ENCODE assay signal across 8 cellular contexts in genomic region chr9:73565833-73566465, GRCh38.
A peak's percentile ranks its signal among the peaks of the same experiment; 100 is the strongest.
DNase-seq lines count a peak whose midpoint lies in the region; ATAC-seq and TF ChIP-seq lines count a peak whose summit lies in the region.

No MANE protein-coding gene starts in this region.

- CTCF ChIA-PET in naive thymus-derived CD4-positive, alpha-beta T cell (lab: Charles Lee) = no interaction called here

- TF ChIP-seq CTCF in cardiac fibroblast (IDR thresholded peaks at IDR 0.05; ENCODE audit: low read depth, low read length) (peak; percentile 2), upper lobe of left lung (IDR thresholded peaks at IDR 0.05) (no peak)

- H3K36me3 ChIP-seq in Karpas-422 (ENCODE audit: insufficient read depth, low read length) (no peaks in the 10 kb centered on the region), upper lobe of left lung (no peaks in the 10 kb centered on the region)
- H3K36me3 ChIP-seq in naive thymus-derived CD4-positive, alpha-beta T cell (ENCODE audit: control insufficient read depth in 2 of 3, insufficient read depth in 3 of 3, low read length in 3 of 3) = no peaks in the 10 kb centered on the region

- no peaks in the 10 kb centered on the region for H3K4me1 Mint-ChIP-seq in naive thymus-derived CD4-positive, alpha-beta T cell

- no peaks in the 10 kb centered on the region for H3K27me3 Mint-ChIP-seq in naive thymus-derived CD4-positive, alpha-beta T cell

- DNase-seq in G401 (ENCODE audit: low spot score) = peak; percentile 9
- DNase-seq in Karpas-422 = peak; percentile 43
- peak; percentile 0 to 62 for DNase-seq in cardiac fibroblast (ENCODE audit: low read depth in 2 of 2)
- DNase-seq in myocyte (ENCODE audit: low read depth) = peak; percentile 45
- no peak for DNase-seq in naive thymus-derived CD4-positive, alpha-beta T cell
- no peak for DNase-seq in NCI-H524 treated with DMSO at 0.1 percent for 48 hours (lab: John Stamatoyannopoulos, UW)
- DNase-seq in upper lobe of left lung = no peak

- no peak for TF ChIP-seq POLR2A in upper lobe of left lung (IDR thresholded peaks at IDR 0.05)

- TF ChIP-seq EP300 in upper lobe of left lung (IDR thresholded peaks at IDR 0.05) = no peak

- H3K9me3 ChIP-seq in Karpas-422 (ENCODE audit: low read length) = no peaks in the 10 kb centered on the region; the same call in 1 of the 2 replicates
- H3K9me3 ChIP-seq in naive thymus-derived CD4-positive, alpha-beta T cell (ENCODE audit: control insufficient read depth in 2 of 3, low read length in 3 of 3) = no peaks in the 10 kb centered on the region
- no peaks in the 10 kb centered on the region for H3K9me3 ChIP-seq in upper lobe of left lung

- no peak overlapping the region for H3K27ac Mint-ChIP-seq in naive thymus-derived CD4-positive, alpha-beta T cell

- H3K9me3 Mint-ChIP-seq in naive thymus-derived CD4-positive, alpha-beta T cell = peaks cover 0 to 16% (median 0%) of the 10 kb centered on the region in 11 donors

- no peaks in the 10 kb centered on the region for H3K4me1 ChIP-seq in Karpas-422 (ENCODE audit: low read length)
- H3K4me1 ChIP-seq in naive thymus-derived CD4-positive, alpha-beta T cell (ENCODE audit: control insufficient read depth in 2 of 2, insufficient read depth in 2 of 2, low read length in 2 of 2) = no peaks in the 10 kb centered on the region
- no peaks in the 10 kb centered on the region for H3K4me1 ChIP-seq in upper lobe of left lung

- no peak overlapping the region for H3K4me3 ChIP-seq in Karpas-422 (ENCODE audit: low read length)
- no peak overlapping the region for H3K4me3 ChIP-seq in cardiac fibroblast (replicated peaks in 1 of 2; ENCODE audit: low read depth in 2 of 2, low read length in 2 of 2)
- H3K4me3 ChIP-seq in naive thymus-derived CD4-positive, alpha-beta T cell (ENCODE audit: low read length) = no peak overlapping the region
- H3K4me3 ChIP-seq in upper lobe of left lung = no peak overlapping the region

- intact Hi-C loops in naive thymus-derived CD4-positive, alpha-beta T cell (cut with micrococcal nuclease) = no loop called here

- H3K27ac ChIP-seq in Karpas-422 (ENCODE audit: low read length) (no peak overlapping the region), upper lobe of left lung (no peak overlapping the region)
- no peak overlapping the region for H3K27ac ChIP-seq in naive thymus-derived CD4-positive, alpha-beta T cell (ENCODE audit: low read depth, low read length)

- H3K9me2 ChIP-seq in Karpas-422 (replicated peaks; ENCODE audit: insufficient read depth, low read length) = no peaks in the 10 kb centered on the region

- POLR2A ChIA-PET in naive thymus-derived CD4-positive, alpha-beta T cell (lab: Charles Lee) = no interaction called here

- no peak for ATAC-seq in naive thymus-derived CD4-positive, alpha-beta T cell
- ATAC-seq in GM18858 (IDR thresholded peaks at IDR 0.05; ENCODE audit: unreplicated experiment) = no peak
- no peak for ATAC-seq in upper lobe of left lung (ENCODE audit: low FRiP score in 2 of 2)

- H3K9ac ChIP-seq in Karpas-422 (ENCODE audit: low read length) = no peak overlapping the region

- H4K20me1 ChIP-seq in Karpas-422 (ENCODE audit: insufficient read depth, low read depth, low read length) = no peaks in the 10 kb centered on the region

- no peak overlapping the region for H2AFZ ChIP-seq in Karpas-422 (ENCODE audit: low read length)

- no peaks in the 10 kb centered on the region for H3K36me3 Mint-ChIP-seq in naive thymus-derived CD4-positive, alpha-beta T cell

- H3K27me3 ChIP-seq in Karpas-422 (ENCODE audit: low read length) (no peaks in the 10 kb centered on the region), upper lobe of left lung (no peaks in the 10 kb centered on the region)
- no peaks in the 10 kb centered on the region for H3K27me3 ChIP-seq in naive thymus-derived CD4-positive, alpha-beta T cell (ENCODE audit: control insufficient read depth in 2 of 2, insufficient read depth in 2 of 2, low read length in 2 of 2)

- in situ Hi-C loops in G401 (cut with HindIII; ENCODE audit: low sequenced_read_pairs) = no loop called here

- H3K4me2 ChIP-seq in Karpas-422 (ENCODE audit: low read depth, low read length, poor library complexity, severe bottlenecking) = no peak overlapping the region

- H3K4me3 Mint-ChIP-seq in naive thymus-derived CD4-positive, alpha-beta T cell = no peak overlapping the region

- H3K79me2 ChIP-seq in Karpas-422 (ENCODE audit: low read length) = no peaks in the 10 kb centered on the region

Comparison
In these comparisons a context has a peak if more than half of its experiments do, and no peak if none do; other contexts are left out.
1. DNase-seq: peak in G401 (single experiment), Karpas-422 (single experiment), cardiac fibroblast (2 of 2) and myocyte (single experiment); none in naive thymus-derived CD4-positive, alpha-beta T cell (0 of 9), NCI-H524 treated with DMSO at 0.1 percent for 48 hours (single experiment) and upper lobe of left lung (0 of 2).